In the genomic region with DNA sequence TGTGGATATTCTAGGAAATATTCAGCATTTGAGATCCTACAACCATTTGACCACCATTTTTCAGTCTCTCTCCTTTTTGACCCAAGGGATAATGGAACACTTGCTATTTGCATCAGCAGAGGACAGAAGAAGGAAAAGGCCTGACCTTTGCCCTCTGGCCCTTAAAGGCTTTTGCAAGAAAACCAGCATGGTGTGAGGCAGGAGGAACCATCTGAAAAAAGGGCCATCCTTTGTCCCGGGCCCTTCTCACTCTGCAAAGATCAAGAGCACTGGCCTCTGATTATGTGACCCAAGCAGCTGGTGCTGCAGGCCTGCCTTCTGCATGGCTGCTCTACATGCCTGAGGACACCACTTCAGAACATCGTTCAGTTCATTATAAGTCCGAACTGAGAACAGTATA, we compare ENCODE assay signal across 1 cellular context.
TF ChIP-seq lines count a peak whose summit lies in the region.

No MANE protein-coding gene starts in this region.

TF ChIP-seq in GM23338, 12 proteins besides CTCF, POLR2A, EP300 and RAD21:
- TF ChIP-seq ZNF462 (CRISPR knock-in tag; IDR thresholded peaks at IDR 0.05) (0 out of 2 replicates have a peak, but pooled peaks have one; percentile 15), POLR2AphosphoS5 (IDR thresholded peaks at IDR 0.05; ENCODE audit: low read depth) (no peak)
